Comparison of ENCODE assay signal across 9 cellular contexts in genomic region chr17:79498854-79499253, GRCh38.
"Had no signal": no experiment of that assay in that cellular context is flagged by ENCODE, and none has a peak within 500 bp of the region (broad histone marks: within the 10 kb centered on the region; RNA-seq: fewer than 3 reads in every experiment).

No MANE protein-coding gene starts in this region.

- H3K27ac ChIP-seq: HL-60, KMS-11 had no signal

- H3K4me3 Mint-ChIP-seq: GM23338, HFFc6, IgD-negative memory B cell had no signal

- H3K4me3 ChIP-seq: GM23338 had no signal

- ATAC-seq: GM23338 had no signal

- H3K4me2 ChIP-seq: GM23338, KMS-11 had no signal

- DNase-seq: H7, HCEC 1CT, HFFc6, Karpas-422, KBM-7 had no signal

- H2AFZ ChIP-seq: GM23338 had no signal

- H3K9me3 Mint-ChIP-seq: GM23338, IgD-negative memory B cell had no signal

- H3K27ac Mint-ChIP-seq: GM23338, HFFc6, IgD-negative memory B cell had no signal

- H3K36me3 Mint-ChIP-seq: IgD-negative memory B cell had no signal

- H3K9ac ChIP-seq: KMS-11 had no signal
